12 cellular contexts compared by ENCODE assay signal in genomic region chr16:84732674-84733352, GRCh38. TPM values are rescaled to one million over a fixed set of nuclear protein-coding genes. Genes with fewer than 3 reads are reported as not detected.
A peak's percentile ranks its signal among the peaks of the same experiment; 100 is the strongest.
DNase-seq lines count a peak whose midpoint lies in the region; ATAC-seq and TF ChIP-seq lines count a peak whose summit lies in the region.
"Had no signal": no experiment of that assay in that cellular context is flagged by ENCODE, and none has a peak within 500 bp of the region (broad histone marks: within the 10 kb centered on the region; RNA-seq: fewer than 3 reads in every experiment).

No MANE protein-coding gene starts in this region.

- ATAC-seq in WTC11 = no peak

- H3K27me3 ChIP-seq in liver (ENCODE audit: control insufficient read depth in 4 of 4, insufficient read depth in 4 of 4, low read length in 3 of 4) = no peaks in the 10 kb centered on the region
- H3K27me3 ChIP-seq: BLaER1 had no signal

- DNase-seq in HT-29 (ENCODE audit: low spot score) (peak; percentile 55), WTC11 (ENCODE audit: low spot score) (no peak), C1 segment of cervical spinal cord (lab: John Stamatoyannopoulos, UW) (no peak), substantia nigra (lab: John Stamatoyannopoulos, UW) (no peak), GM13977 (ENCODE audit: low spot score) (no peak), hippocampal formation (lab: John Stamatoyannopoulos, UW) (no peak)
- DNase-seq: activated T-cell treated with anti-CD3 and anti-CD28 coated beads for 4 hours, NCI-H446 had no signal

- peaks cover 16 to 48% (median 38%) of the 10 kb centered on the region in 4 donors for H3K4me1 ChIP-seq in liver (ENCODE audit: control insufficient read depth in 4 of 4, insufficient read depth in 4 of 4, low read length in 3 of 4)

- H3K27me3 Mint-ChIP-seq in WTC11 (ENCODE audit: low read depth) = no peaks in the 10 kb centered on the region

- in situ Hi-C loops in GM13977 (cut with MboI; ENCODE audit: low pct_unique_long_range_greater_than_20kb, low sequenced_read_pairs, unreplicated experiment) = loop anchor here (5.0 kb wide), 1 partner anchor 111 kb away; no protein-coding TSS in a partner anchor

- peak overlapping the region; percentile 100 for H3K27ac ChIP-seq in C4-2B
- H3K27ac ChIP-seq in liver (ENCODE audit: low read depth in 1 of 2, low read length in 2 of 2) = peak overlapping the region; percentile 43 to 55
- no peak overlapping the region for H3K27ac ChIP-seq in substantia nigra (ENCODE audit: low read depth, low read length, poor library complexity, severe bottlenecking)
- H3K27ac ChIP-seq: BLaER1 had no signal

- CTCF ChIA-PET in WTC11 (lab: Charles Lee) = interaction anchor here (0.6 to 1.3 kb wide), 3 partner anchors 52 to 110 kb away, joined by 3 read pairs; no protein-coding TSS in a partner anchor

- no peaks in the 10 kb centered on the region for H3K36me3 ChIP-seq in liver (ENCODE audit: control insufficient read depth in 4 of 4, insufficient read depth in 3 of 4, low read depth in 1 of 4, low read length in 3 of 4)

- H3K36me3 Mint-ChIP-seq in WTC11 = no peaks in the 10 kb centered on the region; the same call in 1 of the 2 replicates

- no peak overlapping the region for H3K4me3 ChIP-seq in liver (ENCODE audit: low read depth in 1 of 3, low read length in 3 of 3)
- H3K4me3 ChIP-seq: BLaER1, lung had no signal

- POLR2A ChIA-PET in WTC11 (lab: Charles Lee) = no interaction called here

- H3K4me1 Mint-ChIP-seq in WTC11 = peaks cover 91% of the 10 kb centered on the region

- peak overlapping the region in 1 of 2 donors; percentile 24 for H3K9ac ChIP-seq in liver (ENCODE audit: low read depth in 1 of 2, low read length in 2 of 2)
- H3K9ac ChIP-seq: BLaER1 had no signal

- no peaks in the 10 kb centered on the region for H3K9me3 Mint-ChIP-seq in WTC11

- no peak for TF ChIP-seq RAD21 in liver (IDR thresholded peaks at IDR 0.05)

- no peak for TF ChIP-seq CTCF in C4-2B (conservative IDR thresholded peaks at IDR 0.05)
- TF ChIP-seq CTCF in WTC11 (IDR thresholded peaks at IDR 0.05) = no peak
- TF ChIP-seq CTCF in liver (IDR thresholded peaks at IDR 0.05; ENCODE audit: low read depth, low read length, missing input control) = no peak
- no peak for TF ChIP-seq CTCF in GM13977 (IDR thresholded peaks at IDR 0.05; ENCODE audit: extremely low read depth, insufficient read depth, missing control alignments)

- no peaks in the 10 kb centered on the region for H3K9me3 ChIP-seq in liver (ENCODE audit: control insufficient read depth in 4 of 4, low read length in 3 of 4)
- H3K9me3 ChIP-seq: BLaER1 had no signal

- 61% methylated on average over 9 of the region's 9 CpGs for WGBS in liver

- H3K4me3 Mint-ChIP-seq in WTC11 = no peak overlapping the region

- H3K27ac Mint-ChIP-seq in WTC11 = peak overlapping the region; percentile 80

TF ChIP-seq in WTC11, 78 proteins besides CTCF, POLR2A, EP300 and RAD21 (continues in another document):
- TF ChIP-seq, protein P1, sequence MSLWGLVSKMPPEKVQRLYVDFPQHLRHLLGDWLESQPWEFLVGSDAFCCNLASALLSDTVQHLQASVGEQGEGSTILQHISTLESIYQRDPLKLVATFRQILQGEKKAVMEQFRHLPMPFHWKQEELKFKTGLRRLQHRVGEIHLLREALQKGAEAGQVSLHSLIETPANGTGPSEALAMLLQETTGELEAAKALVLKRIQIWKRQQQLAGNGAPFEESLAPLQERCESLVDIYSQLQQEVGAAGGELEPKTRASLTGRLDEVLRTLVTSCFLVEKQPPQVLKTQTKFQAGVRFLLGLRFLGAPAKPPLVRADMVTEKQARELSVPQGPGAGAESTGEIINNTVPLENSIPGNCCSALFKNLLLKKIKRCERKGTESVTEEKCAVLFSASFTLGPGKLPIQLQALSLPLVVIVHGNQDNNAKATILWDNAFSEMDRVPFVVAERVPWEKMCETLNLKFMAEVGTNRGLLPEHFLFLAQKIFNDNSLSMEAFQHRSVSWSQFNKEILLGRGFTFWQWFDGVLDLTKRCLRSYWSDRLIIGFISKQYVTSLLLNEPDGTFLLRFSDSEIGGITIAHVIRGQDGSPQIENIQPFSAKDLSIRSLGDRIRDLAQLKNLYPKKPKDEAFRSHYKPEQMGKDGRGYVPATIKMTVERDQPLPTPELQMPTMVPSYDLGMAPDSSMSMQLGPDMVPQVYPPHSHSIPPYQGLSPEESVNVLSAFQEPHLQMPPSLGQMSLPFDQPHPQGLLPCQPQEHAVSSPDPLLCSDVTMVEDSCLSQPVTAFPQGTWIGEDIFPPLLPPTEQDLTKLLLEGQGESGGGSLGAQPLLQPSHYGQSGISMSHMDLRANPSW (CRISPR knock-in tag; conservative IDR thresholded peaks at IDR 0.05; ENCODE audit: low read depth) = no peak
- TF ChIP-seq CREB1 (CRISPR knock-in tag; IDR thresholded peaks at IDR 0.05) (no peak), ZNF138 (CRISPR knock-in tag; conservative IDR thresholded peaks at IDR 0.05) (no peak), GABPB1 (CRISPR knock-in tag; IDR thresholded peaks at IDR 0.05) (no peak)
- TF ChIP-seq, protein P2, sequence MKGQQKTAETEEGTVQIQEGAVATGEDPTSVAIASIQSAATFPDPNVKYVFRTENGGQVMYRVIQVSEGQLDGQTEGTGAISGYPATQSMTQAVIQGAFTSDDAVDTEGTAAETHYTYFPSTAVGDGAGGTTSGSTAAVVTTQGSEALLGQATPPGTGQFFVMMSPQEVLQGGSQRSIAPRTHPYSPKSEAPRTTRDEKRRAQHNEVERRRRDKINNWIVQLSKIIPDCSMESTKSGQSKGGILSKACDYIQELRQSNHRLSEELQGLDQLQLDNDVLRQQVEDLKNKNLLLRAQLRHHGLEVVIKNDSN (CRISPR knock-in tag; IDR thresholded peaks at IDR 0.05) = no peak
- TF ChIP-seq, protein P3, sequence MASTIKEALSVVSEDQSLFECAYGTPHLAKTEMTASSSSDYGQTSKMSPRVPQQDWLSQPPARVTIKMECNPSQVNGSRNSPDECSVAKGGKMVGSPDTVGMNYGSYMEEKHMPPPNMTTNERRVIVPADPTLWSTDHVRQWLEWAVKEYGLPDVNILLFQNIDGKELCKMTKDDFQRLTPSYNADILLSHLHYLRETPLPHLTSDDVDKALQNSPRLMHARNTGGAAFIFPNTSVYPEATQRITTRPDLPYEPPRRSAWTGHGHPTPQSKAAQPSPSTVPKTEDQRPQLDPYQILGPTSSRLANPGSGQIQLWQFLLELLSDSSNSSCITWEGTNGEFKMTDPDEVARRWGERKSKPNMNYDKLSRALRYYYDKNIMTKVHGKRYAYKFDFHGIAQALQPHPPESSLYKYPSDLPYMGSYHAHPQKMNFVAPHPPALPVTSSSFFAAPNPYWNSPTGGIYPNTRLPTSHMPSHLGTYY (CRISPR knock-in tag; IDR thresholded peaks at IDR 0.05) = no peak

TF ChIP-seq in liver, 16 proteins besides CTCF, POLR2A, EP300 and RAD21 (continues in another document):
- TF ChIP-seq EGR1 (IDR thresholded peaks at IDR 0.05; ENCODE audit: low read depth in 2 of 2) = peak in 1 of 2 donors; percentile 31
- TF ChIP-seq, protein P4, sequence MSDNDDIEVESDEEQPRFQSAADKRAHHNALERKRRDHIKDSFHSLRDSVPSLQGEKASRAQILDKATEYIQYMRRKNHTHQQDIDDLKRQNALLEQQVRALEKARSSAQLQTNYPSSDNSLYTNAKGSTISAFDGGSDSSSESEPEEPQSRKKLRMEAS (IDR thresholded peaks at IDR 0.05) = peak; percentile 43
- TF ChIP-seq HNF4A (conservative IDR thresholded peaks at IDR 0.05) = peak; percentile 41 to 49
- no peak for TF ChIP-seq HNF4G (IDR thresholded peaks at IDR 0.05)
- peak; percentile 41 for TF ChIP-seq SP1 (IDR thresholded peaks at IDR 0.05)
- TF ChIP-seq, protein P5, sequence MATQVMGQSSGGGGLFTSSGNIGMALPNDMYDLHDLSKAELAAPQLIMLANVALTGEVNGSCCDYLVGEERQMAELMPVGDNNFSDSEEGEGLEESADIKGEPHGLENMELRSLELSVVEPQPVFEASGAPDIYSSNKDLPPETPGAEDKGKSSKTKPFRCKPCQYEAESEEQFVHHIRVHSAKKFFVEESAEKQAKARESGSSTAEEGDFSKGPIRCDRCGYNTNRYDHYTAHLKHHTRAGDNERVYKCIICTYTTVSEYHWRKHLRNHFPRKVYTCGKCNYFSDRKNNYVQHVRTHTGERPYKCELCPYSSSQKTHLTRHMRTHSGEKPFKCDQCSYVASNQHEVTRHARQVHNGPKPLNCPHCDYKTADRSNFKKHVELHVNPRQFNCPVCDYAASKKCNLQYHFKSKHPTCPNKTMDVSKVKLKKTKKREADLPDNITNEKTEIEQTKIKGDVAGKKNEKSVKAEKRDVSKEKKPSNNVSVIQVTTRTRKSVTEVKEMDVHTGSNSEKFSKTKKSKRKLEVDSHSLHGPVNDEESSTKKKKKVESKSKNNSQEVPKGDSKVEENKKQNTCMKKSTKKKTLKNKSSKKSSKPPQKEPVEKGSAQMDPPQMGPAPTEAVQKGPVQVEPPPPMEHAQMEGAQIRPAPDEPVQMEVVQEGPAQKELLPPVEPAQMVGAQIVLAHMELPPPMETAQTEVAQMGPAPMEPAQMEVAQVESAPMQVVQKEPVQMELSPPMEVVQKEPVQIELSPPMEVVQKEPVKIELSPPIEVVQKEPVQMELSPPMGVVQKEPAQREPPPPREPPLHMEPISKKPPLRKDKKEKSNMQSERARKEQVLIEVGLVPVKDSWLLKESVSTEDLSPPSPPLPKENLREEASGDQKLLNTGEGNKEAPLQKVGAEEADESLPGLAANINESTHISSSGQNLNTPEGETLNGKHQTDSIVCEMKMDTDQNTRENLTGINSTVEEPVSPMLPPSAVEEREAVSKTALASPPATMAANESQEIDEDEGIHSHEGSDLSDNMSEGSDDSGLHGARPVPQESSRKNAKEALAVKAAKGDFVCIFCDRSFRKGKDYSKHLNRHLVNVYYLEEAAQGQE (IDR thresholded peaks at IDR 0.05) = peak; percentile 28
- TF ChIP-seq YY1 (IDR thresholded peaks at IDR 0.05) = peak; percentile 92
- peak in 1 of 2 donors; percentile 50 for TF ChIP-seq GABPA (IDR thresholded peaks at IDR 0.05 in 1 of 2, conservative IDR thresholded peaks at IDR 0.05 in 1 of 2)

RNA-seq across cellular contexts. Expression of gene USP10, which starts 33.0 kb away (rescaled TPM):
- total RNA-seq in HT-29 (2014; rRNA removed; shearing (Covaris generic)) = 53.9 and 58.2 TPM in 2 replicates
- 138 to 152 TPM (median 139 TPM) in 3 replicates for total RNA-seq in WTC11 (2021)
- 10 to 100 TPM; 40.8 to 43.3 TPM for total RNA-seq in liver
- polyA plus RNA-seq in liver = 10 to 100 TPM; 28.2 to 46.1 TPM
